1 cellular context compared by ENCODE assay signal in the genomic region with DNA sequence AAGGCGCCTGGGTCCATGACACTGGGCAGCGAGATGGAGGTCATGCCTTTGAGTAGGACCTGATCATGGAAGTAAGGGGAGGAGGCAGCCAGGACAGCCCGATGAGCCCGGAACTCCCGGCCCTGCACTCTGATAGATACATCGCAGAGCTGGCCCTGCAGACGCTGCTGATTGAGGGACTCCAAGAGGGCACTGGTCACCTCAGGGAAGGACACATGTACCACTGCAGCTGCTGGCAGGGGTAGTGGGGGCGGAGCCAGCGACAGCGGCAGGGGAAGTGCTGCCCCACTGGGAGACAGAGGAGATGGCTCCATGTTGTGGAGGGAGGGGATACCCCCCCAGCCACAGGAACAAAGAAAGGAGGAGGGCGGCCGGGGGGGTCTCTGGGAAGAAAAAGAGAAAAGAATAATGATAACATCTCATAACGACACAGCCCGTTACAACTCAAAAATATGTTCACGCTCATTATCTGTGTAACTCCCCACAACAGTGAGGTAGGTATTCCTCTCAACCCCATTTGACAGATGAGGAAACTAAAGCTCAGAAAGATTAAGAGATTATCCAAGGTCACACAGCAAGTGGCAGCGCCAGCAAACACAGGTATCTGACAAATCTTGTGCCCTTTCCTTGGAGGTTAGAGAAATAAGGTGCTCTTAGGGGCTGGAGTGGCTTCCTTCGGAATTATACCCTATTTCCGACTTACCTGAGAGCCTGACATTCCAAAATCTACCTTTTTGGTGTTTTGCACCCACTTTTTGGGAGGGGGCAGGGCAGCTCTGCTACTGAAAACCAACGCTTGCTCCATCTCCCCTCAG.
TF ChIP-seq lines count a peak whose summit lies in the region.

No MANE protein-coding gene starts in this region.

TF ChIP-seq in GM12878, 131 proteins besides CTCF, POLR2A, EP300 and RAD21:
- TF ChIP-seq SMARCA5 (IDR thresholded peaks at IDR 0.05) = 0 out of 2 replicates have a peak, but pooled peaks have one; percentile 20
- TF ChIP-seq ZSCAN29 (IDR thresholded peaks at IDR 0.05) = no peak
- TF ChIP-seq CBX5 (IDR thresholded peaks at IDR 0.05; ENCODE audit: low read depth) = no peak
- TF ChIP-seq, protein P1, sequence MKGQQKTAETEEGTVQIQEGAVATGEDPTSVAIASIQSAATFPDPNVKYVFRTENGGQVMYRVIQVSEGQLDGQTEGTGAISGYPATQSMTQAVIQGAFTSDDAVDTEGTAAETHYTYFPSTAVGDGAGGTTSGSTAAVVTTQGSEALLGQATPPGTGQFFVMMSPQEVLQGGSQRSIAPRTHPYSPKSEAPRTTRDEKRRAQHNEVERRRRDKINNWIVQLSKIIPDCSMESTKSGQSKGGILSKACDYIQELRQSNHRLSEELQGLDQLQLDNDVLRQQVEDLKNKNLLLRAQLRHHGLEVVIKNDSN (IDR thresholded peaks at IDR 0.05; ENCODE audit: borderline replicate concordance, extremely low read length, insufficient read depth, low read depth, low read length) = no peak
- TF ChIP-seq EED (IDR thresholded peaks at IDR 0.05; ENCODE audit: low read depth) = no peak
